In genomic region chr3:10248184-10248983, GRCh38 we compare ENCODE assay signal across 8 cellular contexts. TPM values are rescaled to one million over a fixed set of nuclear protein-coding genes. Genes with fewer than 3 reads are reported as not detected.
DNase-seq lines count a peak whose midpoint lies in the region; ATAC-seq and TF ChIP-seq lines count a peak whose summit lies in the region.

A gene with protein sequence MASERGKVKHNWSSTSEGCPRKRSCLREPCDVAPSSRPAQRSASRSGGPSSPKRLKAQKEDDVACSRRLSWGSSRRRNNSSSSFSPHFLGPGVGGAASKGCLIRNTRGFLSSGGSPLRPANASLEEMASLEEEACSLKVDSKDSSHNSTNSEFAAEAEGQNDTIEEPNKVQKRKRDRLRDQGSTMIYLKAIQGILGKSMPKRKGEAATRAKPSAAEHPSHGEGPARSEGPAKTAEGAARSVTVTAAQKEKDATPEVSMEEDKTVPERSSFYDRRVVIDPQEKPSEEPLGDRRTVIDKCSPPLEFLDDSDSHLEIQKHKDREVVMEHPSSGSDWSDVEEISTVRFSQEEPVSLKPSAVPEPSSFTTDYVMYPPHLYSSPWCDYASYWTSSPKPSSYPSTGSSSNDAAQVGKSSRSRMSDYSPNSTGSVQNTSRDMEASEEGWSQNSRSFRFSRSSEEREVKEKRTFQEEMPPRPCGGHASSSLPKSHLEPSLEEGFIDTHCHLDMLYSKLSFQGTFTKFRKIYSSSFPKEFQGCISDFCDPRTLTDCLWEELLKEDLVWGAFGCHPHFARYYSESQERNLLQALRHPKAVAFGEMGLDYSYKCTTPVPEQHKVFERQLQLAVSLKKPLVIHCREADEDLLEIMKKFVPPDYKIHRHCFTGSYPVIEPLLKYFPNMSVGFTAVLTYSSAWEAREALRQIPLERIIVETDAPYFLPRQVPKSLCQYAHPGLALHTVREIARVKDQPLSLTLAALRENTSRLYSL (plus strand): TSS chr3:10248459. CDS start chr3:10249201, 742 bp downstream.

- peaks cover 3% of the 10 kb centered on the region for H3K27me3 Mint-ChIP-seq in type B pancreatic cell

- 0 to 1% (median 0%) methylated on average over 60 to 80 of the region's 80 CpGs for WGBS in adipose tissue, 3 donors
- 0% methylated on average over 79 to 80 of the region's 80 CpGs for WGBS in heart right ventricle, 2 donors

- H3K4me1 ChIP-seq in heart right ventricle, result peaks cover 9 to 41% (median 31%) of the 10 kb centered on the region in 9 donors

- peak in 2 of 9 donors; percentile 21 to 35 for TF ChIP-seq CTCF in heart right ventricle (IDR thresholded peaks at IDR 0.05)
- no peak for TF ChIP-seq CTCF in type B pancreatic cell (conservative IDR thresholded peaks at IDR 0.05)

- H3K36me3 ChIP-seq in heart right ventricle, result peaks cover 0 to 46% (median 4%) of the 10 kb centered on the region in 9 donors

- DNase-seq in NCI-H146 treated with DMSO at 0.1 percent for 48 hours (lab: John Stamatoyannopoulos, UW; ENCODE audit: unreplicated experiment) (peak; percentile 80), T-helper 1 cell (peak; percentile 88 to 99 (median 89)), heart right ventricle (peak; percentile 97), posterior cingulate gyrus (peak; percentile 77 to 99 (median 91)), type B pancreatic cell (ENCODE audit: extremely low spot score, unreplicated experiment) (peak; percentile 92)

- peak within 1 kb of the TSS; percentile 64 to 92 (median 72) for H3K4me3 ChIP-seq in heart right ventricle

- H3K4me1 Mint-ChIP-seq in type B pancreatic cell (ENCODE audit: unreplicated experiment), result peaks cover 30% of the 10 kb centered on the region

- peak; percentile 96 for TF ChIP-seq POLR2A in GM15510 (IDR thresholded peaks at IDR 0.05; ENCODE audit: borderline replicate concordance, extremely low read depth, insufficient read length)

- ATAC-seq in HG02884 (IDR thresholded peaks at IDR 0.05; ENCODE audit: unreplicated experiment), result peak; percentile 92
- peak; percentile 98 to 99 (median 99) for ATAC-seq in heart right ventricle

- no peaks in the 10 kb centered on the region for H3K27me3 ChIP-seq in heart right ventricle

- peaks cover 0 to 31% (median 10%) of the 10 kb centered on the region in 11 donors for H3K9me3 ChIP-seq in heart right ventricle

- H3K36me3 Mint-ChIP-seq in type B pancreatic cell, result peaks cover 28% of the 10 kb centered on the region

- peak within 1 kb of the TSS; percentile 94 for H3K4me3 Mint-ChIP-seq in type B pancreatic cell

- peaks cover 7% of the 10 kb centered on the region for H3K9me3 Mint-ChIP-seq in type B pancreatic cell

- H3K27ac ChIP-seq in adipose tissue (ENCODE audit: low read depth, low read length) (peak within 1 kb of the TSS; percentile 32), heart right ventricle (peak within 1 kb of the TSS; percentile 57 to 97 (median 91))

- intact Hi-C loops in heart right ventricle (cut with DNase I) (no loop called here), posterior cingulate gyrus (cut with DNase I) (no loop called here)

- H3K27ac Mint-ChIP-seq in type B pancreatic cell, result peak within 1 kb of the TSS; percentile 93

RNA-seq across cellular contexts. Expression of the gene that starts here (rescaled TPM):
- polyA plus RNA-seq in adipose tissue (10 to 100 TPM; 12.3 to 18.2 (median 17.5) TPM), heart right ventricle (10 to 100 TPM in 1 of 2 donors, 1 to 10 TPM in 1; 9.6 to 16.1 TPM)
- total RNA-seq in heart right ventricle (10 to 100 TPM; 14.7 to 19.6 (median 17.7) TPM), type B pancreatic cell (ENCODE audit: low replicate concordance) (31.3 and 34.6 TPM in 2 replicates)

Comparison
In these comparisons a context has a peak if more than half of its experiments do, and no peak if none do; other contexts are left out.
1. Peak in every context shown above with its lines: DNase-seq, ATAC-seq, H3K4me3 ChIP-seq and H3K27ac ChIP-seq.